11 cellular contexts compared by ENCODE assay signal in the genomic region with DNA sequence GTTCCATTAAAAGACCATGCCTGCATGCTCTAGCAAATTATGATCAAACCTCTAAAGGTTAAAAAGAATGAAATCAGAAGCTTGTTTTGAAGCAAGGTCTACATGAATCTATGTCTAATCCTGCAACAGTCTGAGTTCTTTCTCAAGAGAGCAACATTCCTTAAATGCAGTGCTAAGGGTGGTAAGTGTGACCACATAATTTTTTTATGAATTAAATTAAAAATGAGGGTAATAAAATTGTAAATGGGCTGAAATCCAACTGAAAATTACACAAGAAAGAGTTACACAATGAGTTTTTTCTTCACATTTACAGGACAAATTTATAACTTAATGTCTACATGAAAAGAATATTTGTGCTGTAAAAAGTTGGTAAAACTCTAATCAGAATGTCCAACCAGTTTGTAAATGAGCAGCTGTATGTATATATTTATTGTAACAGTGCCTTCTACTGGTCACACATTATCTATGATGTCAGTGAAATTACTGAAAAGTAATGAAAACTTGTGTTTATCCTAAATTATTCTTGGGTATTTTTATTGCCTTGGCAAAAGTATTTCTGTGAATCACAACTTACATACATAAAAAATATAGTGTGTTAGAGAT.
DNase-seq lines count a peak whose midpoint lies in the region; ATAC-seq, FAIRE-seq and TF ChIP-seq lines count a peak whose summit lies in the region.
"Had no signal": no experiment of that assay in that cellular context is flagged by ENCODE, and none has a peak within 500 bp of the region (broad histone marks: within the 10 kb centered on the region; RNA-seq: fewer than 3 reads in every experiment).

No MANE protein-coding gene starts in this region.

- peak; percentile 58 for TF ChIP-seq CTCF in SK-N-SH (IDR thresholded peaks at IDR 0.05)
- TF ChIP-seq CTCF in endothelial cell of umbilical vein (IDR thresholded peaks at IDR 0.05; ENCODE audit: extremely low read depth in 1 of 2, insufficient read depth in 1 of 2, low read depth in 1 of 2, low read length in 2 of 2): peak in 1 of 2 donors; percentile 16

- peaks cover 12% of the 10 kb centered on the region; the same call in 1 of the 2 replicates for H3K27me3 ChIP-seq in SK-N-SH (ENCODE audit: insufficient read depth)
- H3K27me3 ChIP-seq in endothelial cell of umbilical vein (ENCODE audit: control insufficient read depth in 2 of 2, insufficient read depth in 2 of 2, low read length in 2 of 2): no peaks in the 10 kb centered on the region

- BruUV-seq in endothelial cell of umbilical vein (replicated peaks; lab: Mats Ljungman, UMichigan): no TSS peak

- CTCF ChIA-PET in SK-N-SH (lab: Yijun Ruan, JAX): interaction anchor here (0.7 kb wide), 1 partner anchor 777 kb away, joined by 3 read pairs; no protein-coding TSS in a partner anchor
- CTCF ChIA-PET in endothelial cell of umbilical vein (lab: Charles Lee): interaction anchor here (0.7 to 1.6 kb wide), 4 partner anchors 11 to 895 kb away, joined by 3 to 5 read pairs (median 4); no protein-coding TSS in a partner anchor

- H3K27ac ChIP-seq in SK-N-SH (ENCODE audit: low read depth in 2 of 2, low read length in 1 of 2) (no peak overlapping the region), endothelial cell of umbilical vein (ENCODE audit: insufficient read depth, low read depth, low read length) (no peak overlapping the region)

- no peaks in the 10 kb centered on the region for H3F3A ChIP-seq in SK-N-SH (replicated peaks; ENCODE audit: insufficient read depth)

- H2AFZ ChIP-seq in SK-N-SH (ENCODE audit: low read depth) (no peak overlapping the region), endothelial cell of umbilical vein (ENCODE audit: low read depth, low read length) (no peak overlapping the region)

- intact Hi-C loops in endothelial cell of umbilical vein (cut with micrococcal nuclease): loop anchor here (1.0 kb wide), 1 partner anchor 327 kb away; no protein-coding TSS in a partner anchor

- H3K36me3 ChIP-seq in SK-N-SH (replicated peaks in 1 of 2; ENCODE audit: control insufficient read depth in 1 of 2, insufficient read depth in 2 of 2, low read length in 1 of 2) (no peaks in the 10 kb centered on the region), endothelial cell of umbilical vein (ENCODE audit: control insufficient read depth in 2 of 2, extremely low read depth in 1 of 2, insufficient read depth in 2 of 2, low read length in 2 of 2) (no peaks in the 10 kb centered on the region)

- H3K4me3 ChIP-seq in SK-N-SH (ENCODE audit: low read depth in 2 of 2, low read length in 1 of 2): no peak overlapping the region
- no peak overlapping the region for H3K4me3 ChIP-seq in endothelial cell of umbilical vein (replicated peaks in 1 of 3; ENCODE audit: insufficient read depth in 1 of 3, low read depth in 1 of 3, low read length in 3 of 3)

- no peaks in the 10 kb centered on the region; a peak in 1 of 4 replicates for H3K4me1 ChIP-seq in SK-N-SH (ENCODE audit: control insufficient read depth in 1 of 2, insufficient read depth in 2 of 2, low read depth in 1 of 2, low read length in 1 of 2)
- no peaks in the 10 kb centered on the region for H3K4me1 ChIP-seq in endothelial cell of umbilical vein (ENCODE audit: control insufficient read depth, extremely low read depth, insufficient read depth, low read length)

- H3K79me2 ChIP-seq in SK-N-SH (ENCODE audit: insufficient read depth) (no peaks in the 10 kb centered on the region), endothelial cell of umbilical vein (ENCODE audit: control insufficient read depth, insufficient read depth, low read length) (no peaks in the 10 kb centered on the region)

- no peak overlapping the region for H3K9ac ChIP-seq in SK-N-SH
- no peak overlapping the region for H3K9ac ChIP-seq in endothelial cell of umbilical vein (replicated peaks; ENCODE audit: extremely low read depth, insufficient read depth, low read length)

- TF ChIP-seq EP300 in SK-N-SH (IDR thresholded peaks at IDR 0.05; ENCODE audit: borderline replicate concordance in 1 of 2, low read depth in 1 of 2, low read length in 1 of 2): no peak

- ATAC-seq in SK-N-SH treated with all-trans-retinoic acid at 6 μM for 48 hours (no peak), HG02623 (IDR thresholded peaks at IDR 0.05; ENCODE audit: unreplicated experiment) (no peak), HG03097 (IDR thresholded peaks at IDR 0.05; ENCODE audit: low FRiP score, unreplicated experiment) (no peak)
- ATAC-seq: effector memory CD8-positive, alpha-beta T cell had no signal

- dilution Hi-C loops in endothelial cell of umbilical vein (cut with MboI; ENCODE audit: extremely low pct_ligation_motif_present, low sequenced_read_pairs): no loop called here

- no peak for TF ChIP-seq POLR2A in endothelial cell of umbilical vein (IDR thresholded peaks at IDR 0.05; ENCODE audit: low read depth, low read length)

- no peaks in the 10 kb centered on the region for H4K20me1 ChIP-seq in SK-N-SH (ENCODE audit: insufficient read depth)
- no peaks in the 10 kb centered on the region for H4K20me1 ChIP-seq in endothelial cell of umbilical vein (replicated peaks; ENCODE audit: control insufficient read depth, extremely low read depth, insufficient read depth, low read length)

- no peak for FAIRE-seq in endothelial cell of umbilical vein (lab: Jason Lieb, UNC)

- H3K4me2 ChIP-seq in SK-N-SH: no peak overlapping the region
- H3K4me2 ChIP-seq in endothelial cell of umbilical vein (ENCODE audit: insufficient read depth, low read length): no peak overlapping the region

- DNase-seq in SK-N-SH: no peak
- DNase-seq in NCI-H460 (ENCODE audit: extremely low read depth, low read depth): peak; percentile 3
- DNase-seq in endothelial cell of umbilical vein (ENCODE audit: low read depth, low spot score): peak; percentile 22
- peak; percentile 20 for DNase-seq in stromal cell of bone marrow (ENCODE audit: low read depth)
- DNase-seq in inferior parietal cortex (ENCODE audit: extremely low spot score): no peak
- DNase-seq: CD4-positive, alpha-beta memory T cell; effector memory CD8-positive, alpha-beta T cell; NK-92 treated with Interleukin-12 subunit alpha and Interleukin-12 subunit beta, amount 100 ng/mL, for 24 hours had no signal

- peak; percentile 35; the same call in 1 of the 2 replicates for TF ChIP-seq RAD21 in SK-N-SH (IDR thresholded peaks at IDR 0.05; ENCODE audit: low read length)

- H3K9me2 ChIP-seq in SK-N-SH: no peaks in the 10 kb centered on the region

- H3K9me3 ChIP-seq in SK-N-SH: no peaks in the 10 kb centered on the region
- H3K9me3 ChIP-seq in endothelial cell of umbilical vein (replicated peaks; ENCODE audit: control insufficient read depth, insufficient read depth, low read length): no peaks in the 10 kb centered on the region

- H3K9me1 ChIP-seq in endothelial cell of umbilical vein (replicated peaks; ENCODE audit: control insufficient read depth, extremely low read depth, insufficient read depth, low read length): no peaks in the 10 kb centered on the region

- POLR2A ChIA-PET in SK-N-SH (lab: Yijun Ruan, JAX) (no interaction called here), endothelial cell of umbilical vein (lab: Charles Lee) (no interaction called here)

TF ChIP-seq in SK-N-SH, 30 proteins besides CTCF, POLR2A, EP300 and RAD21 (continues in another document):
- TF ChIP-seq RCOR1 (IDR thresholded peaks at IDR 0.05; ENCODE audit: low read length): no peak
- TF ChIP-seq TAF1 (IDR thresholded peaks at IDR 0.05; ENCODE audit: borderline replicate concordance, low read depth, low read length): no peak
- TF ChIP-seq FOXJ3 (CRISPR knock-in tag; IDR thresholded peaks at IDR 0.05): no peak
- no peak for TF ChIP-seq NRF1 (IDR thresholded peaks at IDR 0.05; ENCODE audit: low read depth, low read length)
- no peak for TF ChIP-seq YY1 (IDR thresholded peaks at IDR 0.05; ENCODE audit: low read depth)
- TF ChIP-seq FOSL2 (IDR thresholded peaks at IDR 0.05; ENCODE audit: borderline replicate concordance, low read depth): no peak
- no peak for TF ChIP-seq SIN3A (IDR thresholded peaks at IDR 0.05; ENCODE audit: borderline replicate concordance, low read depth, low read length)
- no peak for TF ChIP-seq JUND (IDR thresholded peaks at IDR 0.05)
- no peak for TF ChIP-seq POLR2AphosphoS5 (IDR thresholded peaks at IDR 0.05; ENCODE audit: low read depth, low read length)

TF ChIP-seq in SK-N-SH treated with all-trans-retinoic acid at 6 μM for 48 hours, 23 proteins besides CTCF, POLR2A, EP300 and RAD21:
- no peak for TF ChIP-seq OSR1 (CRISPR knock-in tag; IDR thresholded peaks at IDR 0.05)
- no peak for TF ChIP-seq PATZ1 (CRISPR knock-in tag; IDR thresholded peaks at IDR 0.05; ENCODE audit: borderline replicate concordance)

TF ChIP-seq in endothelial cell of umbilical vein, 7 proteins besides CTCF, POLR2A, EP300 and RAD21:
- TF ChIP-seq MYC (IDR thresholded peaks at IDR 0.05; ENCODE audit: low read depth, low read length) (no peak), JUN (IDR thresholded peaks at IDR 0.05; ENCODE audit: borderline replicate concordance, insufficient read depth, insufficient read length, low read depth) (no peak), FOS (IDR thresholded peaks at IDR 0.05; ENCODE audit: borderline replicate concordance, insufficient read depth, low read length) (no peak), EZH2 (IDR thresholded peaks at IDR 0.05; ENCODE audit: borderline replicate concordance, low read depth, low read length, severe bottlenecking) (no peak), GATA2 (IDR thresholded peaks at IDR 0.05; ENCODE audit: insufficient read depth, insufficient read length, low read depth, low read length) (no peak), POLR2AphosphoS5 (IDR thresholded peaks at IDR 0.05; ENCODE audit: insufficient read depth, low read depth, low read length) (no peak)
- TF ChIP-seq, protein P1, sequence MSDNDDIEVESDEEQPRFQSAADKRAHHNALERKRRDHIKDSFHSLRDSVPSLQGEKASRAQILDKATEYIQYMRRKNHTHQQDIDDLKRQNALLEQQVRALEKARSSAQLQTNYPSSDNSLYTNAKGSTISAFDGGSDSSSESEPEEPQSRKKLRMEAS (IDR thresholded peaks at IDR 0.05; ENCODE audit: insufficient read depth, insufficient read length): no peak

Comparison
In these comparisons a context has a peak if more than half of its experiments do, and no peak if none do; other contexts are left out.
1. DNase-seq: peak in NCI-H460 (single experiment), endothelial cell of umbilical vein (single experiment) and stromal cell of bone marrow (single experiment); none in SK-N-SH (single experiment) and inferior parietal cortex (single experiment).